In genomic region chr22:23268139-23268712, GRCh38 we compare ENCODE assay signal across 25 cellular contexts.
DNase-seq lines count a peak whose midpoint lies in the region; ATAC-seq and TF ChIP-seq lines count a peak whose summit lies in the region.
"Had no signal": no experiment of that assay in that cellular context is flagged by ENCODE, and none has a peak within 500 bp of the region (broad histone marks: within the 10 kb centered on the region; RNA-seq: fewer than 3 reads in every experiment).

No MANE protein-coding gene starts in this region.

- H3K18ac ChIP-seq in H9 (ENCODE audit: insufficient read length, low read depth, low read length) = no peak overlapping the region

- no peak overlapping the region for H3K4me2 ChIP-seq in H9 (ENCODE audit: insufficient read depth, insufficient read length, low read length)
- H3K4me2 ChIP-seq: smooth muscle cell had no signal

- no peak overlapping the region for H3K27ac ChIP-seq in H9 (ENCODE audit: insufficient read length, low read depth, low read length)
- H3K27ac ChIP-seq in right atrium auricular region = no peak overlapping the region
- H3K27ac ChIP-seq: heart right ventricle, left lung, SK-N-MC, thoracic aorta had no signal

- H3K9me3 Mint-ChIP-seq in H9 (no peaks in the 10 kb centered on the region), WTC11 (no peaks in the 10 kb centered on the region)
- no peaks in the 10 kb centered on the region for H3K9me3 Mint-ChIP-seq in effector memory CD8-positive, alpha-beta T cell
- H3K9me3 Mint-ChIP-seq: activated naive CD4-positive, alpha-beta T cell treated with anti-CD3 and anti-CD28 coated beads for 36 hours; dendritic cell treated with granulocyte-macrophage colony-stimulating factor and Interleukin-4, amounts not matched to agents 40 ng/mL and 50 ng/mL, for 4 days; stimulated activated naive B cell treated with anti-CD40 and anti-IgM and Interleukin-4, amounts not matched to agents 10 μg/mL and 1 μg/mL and 100 μg/mL, for 72 hours had no signal

- peaks cover 19% of the 10 kb centered on the region for H3K36me3 ChIP-seq in right atrium auricular region

- H2BK20ac ChIP-seq in H9 (ENCODE audit: low read depth, low read length, poor library complexity, severe bottlenecking) = no peak overlapping the region

- H2BK120ac ChIP-seq in H9 (ENCODE audit: low read depth, low read length, poor library complexity, severe bottlenecking) = no peak overlapping the region

- no peak for ATAC-seq in WTC11
- ATAC-seq in HG03571 (IDR thresholded peaks at IDR 0.05; ENCODE audit: unreplicated experiment) = no peak
- ATAC-seq in effector memory CD8-positive, alpha-beta T cell (replicated peaks) = no peak
- no peak for ATAC-seq in GM19035 (IDR thresholded peaks at IDR 0.05; ENCODE audit: unreplicated experiment)
- ATAC-seq: heart right ventricle, left lung had no signal

- CTCF ChIA-PET in WTC11 (lab: Charles Lee) = interaction anchor here (0.8 to 4.6 kb wide), 6 partner anchors 8 to 117 kb away, joined by 3 to 47 read pairs (median 14); partner anchors contain the start of gene BCR

- no peak overlapping the region for H3K56ac ChIP-seq in H9 (ENCODE audit: insufficient read length, low read depth, low read length)

- H3K23me2 ChIP-seq in H9 (ENCODE audit: insufficient read length, low read depth, low read length, poor library complexity, severe bottlenecking) = no peaks in the 10 kb centered on the region

- H2AFZ ChIP-seq in H9 (ENCODE audit: low read length) = no peak overlapping the region

- H3K27me3 Mint-ChIP-seq in H9 (ENCODE audit: low read depth) = no peaks in the 10 kb centered on the region
- H3K27me3 Mint-ChIP-seq in WTC11 (ENCODE audit: low read depth) = no peaks in the 10 kb centered on the region
- H3K27me3 Mint-ChIP-seq in effector memory CD8-positive, alpha-beta T cell = no peaks in the 10 kb centered on the region
- H3K27me3 Mint-ChIP-seq: CD4-positive, alpha-beta memory T cell; dendritic cell treated with granulocyte-macrophage colony-stimulating factor and Interleukin-4, amounts not matched to agents 40 ng/mL and 50 ng/mL, for 4 days; stimulated activated naive B cell treated with anti-CD40 and anti-IgM and Interleukin-4, amounts not matched to agents 10 μg/mL and 1 μg/mL and 100 μg/mL, for 72 hours had no signal

- H4K91ac ChIP-seq in H9 (ENCODE audit: insufficient read length, low read depth, low read length) = no peak overlapping the region

- no peak overlapping the region for H4K5ac ChIP-seq in H9 (ENCODE audit: insufficient read length, low read depth, low read length)

- H3K4me3 ChIP-seq in right atrium auricular region = no peak overlapping the region
- H3K4me3 ChIP-seq: heart right ventricle, left lung, Peyer's patch, SK-N-MC, smooth muscle cell, thoracic aorta had no signal

- H3K4me3 Mint-ChIP-seq in H9 (no peak overlapping the region), WTC11 (no peak overlapping the region)
- H3K4me3 Mint-ChIP-seq in effector memory CD8-positive, alpha-beta T cell = no peak overlapping the region
- H3K4me3 Mint-ChIP-seq: activated naive CD4-positive, alpha-beta T cell treated with anti-CD3 and anti-CD28 coated beads for 36 hours; CD4-positive, alpha-beta memory T cell; dendritic cell treated with granulocyte-macrophage colony-stimulating factor and Interleukin-4, amounts not matched to agents 40 ng/mL and 50 ng/mL, for 4 days; stimulated activated naive B cell treated with anti-CD40 and anti-IgM and Interleukin-4, amounts not matched to agents 10 μg/mL and 1 μg/mL and 100 μg/mL, for 72 hours had no signal

- H2AK5ac ChIP-seq in H9 (ENCODE audit: insufficient read length, low read length) = no peak overlapping the region

- H3T11ph ChIP-seq in H9 (ENCODE audit: low read length) = no peak overlapping the region

- no peaks in the 10 kb centered on the region for H4K20me1 ChIP-seq in H9 (ENCODE audit: control insufficient read depth, insufficient read depth, insufficient read length)

- H3K9ac ChIP-seq in H9 (ENCODE audit: extremely low read depth, insufficient read length, low read length) = no peak overlapping the region

- POLR2A ChIA-PET in WTC11 (lab: Charles Lee) = interaction anchor here (0.5 kb wide), 1 partner anchor 111 kb away, joined by 4 read pairs; no protein-coding TSS in a partner anchor

- H3K79me2 ChIP-seq in H9 (ENCODE audit: insufficient read depth, low read length) = no peaks in the 10 kb centered on the region

- H3K9me3 ChIP-seq in H9 (ENCODE audit: control insufficient read depth, low read depth, low read length) (no peaks in the 10 kb centered on the region), right atrium auricular region (no peaks in the 10 kb centered on the region)
- H3K9me3 ChIP-seq: heart right ventricle, left lung, Peyer's patch, thoracic aorta had no signal

- H3K4me1 Mint-ChIP-seq in H9 = peaks cover 40 to 44% of the 10 kb centered on the region in 2 experiments
- H3K4me1 Mint-ChIP-seq in WTC11 = peaks cover 45% of the 10 kb centered on the region
- peaks cover 10% of the 10 kb centered on the region in 2 donors for H3K4me1 Mint-ChIP-seq in effector memory CD8-positive, alpha-beta T cell (ENCODE audit: low read depth in 2 of 2)

- DNase-seq in DMS53 (lab: John Stamatoyannopoulos, UW) (peak; percentile 83), H9 (no peak), WTC11 (ENCODE audit: low spot score) (no peak), left kidney (ENCODE audit: low read depth, low spot score) (peak; percentile 44), right atrium auricular region (ENCODE audit: low spot score) (no peak)
- DNase-seq in effector memory CD8-positive, alpha-beta T cell = no peak
- DNase-seq: activated CD4-positive, alpha-beta T cell treated with anti-CD3 and anti-CD28 coated beads, Interleukin-2, amount 50 U/mL, for 4 hours; activated naive CD4-positive, alpha-beta T cell treated with anti-CD3 and anti-CD28 coated beads for 36 hours; activated T-cell treated with anti-CD3 and anti-CD28 coated beads, Interleukin-2, amount 50 U/mL, for 1 hour; CD4-positive, alpha-beta memory T cell; heart right ventricle; Kasumi-1; left lung; midbrain; NCI-H187 treated with DMSO at 0.1 percent for 48 hours; stimulated activated CD4-positive, alpha-beta T cell treated with anti-CD3 and anti-CD28 coated beads, Interleukin-2, amount 100 ng/mL, for 48 hours; stimulated activated naive B cell treated with anti-CD40 and anti-IgM and Interleukin-4, amounts not matched to agents 10 μg/mL and 1 μg/mL and 100 μg/mL, for 72 hours; T-helper 9 cell had no signal

- H2BK12ac ChIP-seq in H9 (ENCODE audit: insufficient read length, low read depth, low read length) = no peak overlapping the region

- WGBS in H9 (ENCODE audit: extremely low coverage, insufficient read length, low lambda C conversion rate) = no CpG with 5 or more reads among the region's 22 CpGs

- TF ChIP-seq CTCF in H9 (conservative IDR thresholded peaks at IDR 0.05) (no peak), WTC11 (IDR thresholded peaks at IDR 0.05) (no peak), right atrium auricular region (IDR thresholded peaks at IDR 0.05) (no peak)

- peaks cover 8% of the 10 kb centered on the region; the same call in 1 of the 2 replicates for H3K4me1 ChIP-seq in H9 (ENCODE audit: insufficient read depth, low read length)
- no peaks in the 10 kb centered on the region for H3K4me1 ChIP-seq in right atrium auricular region
- H3K4me1 ChIP-seq: left lung had no signal

- no peak overlapping the region for H4K8ac ChIP-seq in H9 (replicated peaks; ENCODE audit: insufficient read length, low read depth, low read length)

- H2BK15ac ChIP-seq in H9 (ENCODE audit: low read depth, low read length) = no peak overlapping the region

- H3K14ac ChIP-seq in H9 (ENCODE audit: insufficient read depth, low read length) = no peak overlapping the region

- no peaks in the 10 kb centered on the region for H3K79me1 ChIP-seq in H9 (ENCODE audit: insufficient read depth, low read depth, low read length, poor library complexity, severe bottlenecking)

- no peak overlapping the region for H2BK5ac ChIP-seq in H9 (ENCODE audit: insufficient read length, low read length)

- H3K23ac ChIP-seq in H9 (ENCODE audit: insufficient read length, low read depth, low read length) = no peak overlapping the region

- peaks cover 27 to 83% (median 53%) of the 10 kb centered on the region in 3 experiments for H3K36me3 Mint-ChIP-seq in H9 (ENCODE audit: insufficient read depth in 1 of 3, low read depth in 3 of 3)
- peaks cover 47% of the 10 kb centered on the region for H3K36me3 Mint-ChIP-seq in WTC11
- H3K36me3 Mint-ChIP-seq in effector memory CD8-positive, alpha-beta T cell (ENCODE audit: insufficient read depth) = peaks cover 51% of the 10 kb centered on the region

- H3K4ac ChIP-seq in H9 (ENCODE audit: low read depth, low read length) = no peak overlapping the region

- H3K27me3 ChIP-seq in H9 (ENCODE audit: insufficient read depth, low read length) (no peaks in the 10 kb centered on the region), right atrium auricular region (no peaks in the 10 kb centered on the region)
- H3K27me3 ChIP-seq: heart right ventricle, left lung, Peyer's patch had no signal

- H3K27ac Mint-ChIP-seq in H9 = peak overlapping the region; percentile 44 to 78 (median 51); a peak in 4 of 7 replicates
- H3K27ac Mint-ChIP-seq in WTC11 = peak overlapping the region; percentile 81
- H3K27ac Mint-ChIP-seq in effector memory CD8-positive, alpha-beta T cell = peak overlapping the region in 1 of 2 donors; percentile 85
- H3K27ac Mint-ChIP-seq: activated naive CD4-positive, alpha-beta T cell treated with anti-CD3 and anti-CD28 coated beads for 36 hours; dendritic cell treated with granulocyte-macrophage colony-stimulating factor and Interleukin-4, amounts not matched to agents 40 ng/mL and 50 ng/mL, for 4 days had no signal

TF ChIP-seq in WTC11, 78 proteins besides CTCF, POLR2A, EP300 and RAD21 (continues in another document):
- TF ChIP-seq NR1H2 (CRISPR knock-in tag; IDR thresholded peaks at IDR 0.05) (no peak), TEAD1 (CRISPR knock-in tag; IDR thresholded peaks at IDR 0.05) (no peak), USF1 (CRISPR knock-in tag; IDR thresholded peaks at IDR 0.05) (no peak), ZNF396 (CRISPR knock-in tag; IDR thresholded peaks at IDR 0.05; ENCODE audit: borderline replicate concordance) (no peak), NFATC4 (CRISPR knock-in tag; IDR thresholded peaks at IDR 0.05) (no peak)

Comparison
In these comparisons a context has a peak if more than half of its experiments do, and no peak if none do; other contexts are left out.
1. DNase-seq: peak in DMS53 (single experiment) and left kidney (single experiment); none in H9 (single experiment), WTC11 (single experiment), effector memory CD8-positive, alpha-beta T cell (0 of 3) and right atrium auricular region (single experiment).